ENCODE assay signal across 7 cellular contexts in genomic region chr3:198113219-198114053, GRCh38.
DNase-seq lines count a peak whose midpoint lies in the region; ATAC-seq and TF ChIP-seq lines count a peak whose summit lies in the region.

No MANE protein-coding gene starts in this region.

- H3K27me3 ChIP-seq in HUES48 (ENCODE audit: control insufficient read depth, insufficient read depth, low read length) (peaks cover 62% of the 10 kb centered on the region), spleen (replicated peaks in 1 of 7) (peaks cover 0 to 80% (median 56%) of the 10 kb centered on the region in 7 donors)

- H3K9me3 Mint-ChIP-seq in brain: peaks cover 0 to 10% (median 5%) of the 10 kb centered on the region in 5 experiments

- H3K4me3 ChIP-seq in HUES48 (ENCODE audit: low read depth, low read length) (peak overlapping the region; percentile 54), spleen (peak overlapping the region in 6 of 8 donors; percentile 10 to 56 (median 25))

- TF ChIP-seq POLR2A in spleen (IDR thresholded peaks at IDR 0.05): no peak

- ATAC-seq in HG02970 (IDR thresholded peaks at IDR 0.05; ENCODE audit: low FRiP score, unreplicated experiment): no peak
- no peak for ATAC-seq in HG03095 (IDR thresholded peaks at IDR 0.05; ENCODE audit: unreplicated experiment)

- H3K27ac ChIP-seq in HUES48 (ENCODE audit: low read depth, low read length): no peak overlapping the region
- no peak overlapping the region for H3K27ac ChIP-seq in spleen

- H3K4me1 ChIP-seq in HUES48 (ENCODE audit: control insufficient read depth, insufficient read depth, low read length): 0 out of 2 replicates have a peak, but pooled peaks cover 2% of the 10 kb centered on the region
- H3K4me1 ChIP-seq in spleen: peaks cover 0 to 13% (median 8%) of the 10 kb centered on the region in 6 donors

- H3K36me3 ChIP-seq in HUES48 (ENCODE audit: control insufficient read depth, insufficient read depth, low read length): no peaks in the 10 kb centered on the region
- H3K36me3 ChIP-seq in spleen: no peaks in the 10 kb centered on the region

- peak overlapping the region; percentile 30; the same call in 1 of the 2 replicates for H3K9ac ChIP-seq in HUES48 (ENCODE audit: low read depth, low read length)

- H3K27me3 Mint-ChIP-seq in brain: peaks cover 92% of the 10 kb centered on the region

- H3K27ac Mint-ChIP-seq in brain: no peak overlapping the region

- WGBS in spleen, 5 donors: 5 to 14% (median 7%) methylated on average over 48 to 59 of the region's 59 CpGs

- peaks cover 8% of the 10 kb centered on the region for H3K4me1 Mint-ChIP-seq in brain

- DNase-seq in iPS-NIHi11 (ENCODE audit: low spot score): peak; percentile 51
- peak; percentile 88 for DNase-seq in spleen
- DNase-seq in NCI-H345 (lab: John Stamatoyannopoulos, UW): no peak

- H3K4me3 Mint-ChIP-seq in brain: peak overlapping the region; percentile 8 to 74 (median 64)

- TF ChIP-seq CTCF in brain (conservative IDR thresholded peaks at IDR 0.05) (no peak), spleen (IDR thresholded peaks at IDR 0.05 in 8 of 11, conservative IDR thresholded peaks at IDR 0.05 in 3 of 11) (no peak)

- no peaks in the 10 kb centered on the region for H3K9me3 ChIP-seq in HUES48 (ENCODE audit: control insufficient read depth, insufficient read depth, low read length)
- H3K9me3 ChIP-seq in spleen: peaks cover 0 to 19% (median 0%) of the 10 kb centered on the region in 8 donors

- intact Hi-C loops in spleen (cut with DNase I; ENCODE audit: low total_unique reads): no loop called here

- H3K36me3 Mint-ChIP-seq in brain: no peaks in the 10 kb centered on the region
